In the genomic region with DNA sequence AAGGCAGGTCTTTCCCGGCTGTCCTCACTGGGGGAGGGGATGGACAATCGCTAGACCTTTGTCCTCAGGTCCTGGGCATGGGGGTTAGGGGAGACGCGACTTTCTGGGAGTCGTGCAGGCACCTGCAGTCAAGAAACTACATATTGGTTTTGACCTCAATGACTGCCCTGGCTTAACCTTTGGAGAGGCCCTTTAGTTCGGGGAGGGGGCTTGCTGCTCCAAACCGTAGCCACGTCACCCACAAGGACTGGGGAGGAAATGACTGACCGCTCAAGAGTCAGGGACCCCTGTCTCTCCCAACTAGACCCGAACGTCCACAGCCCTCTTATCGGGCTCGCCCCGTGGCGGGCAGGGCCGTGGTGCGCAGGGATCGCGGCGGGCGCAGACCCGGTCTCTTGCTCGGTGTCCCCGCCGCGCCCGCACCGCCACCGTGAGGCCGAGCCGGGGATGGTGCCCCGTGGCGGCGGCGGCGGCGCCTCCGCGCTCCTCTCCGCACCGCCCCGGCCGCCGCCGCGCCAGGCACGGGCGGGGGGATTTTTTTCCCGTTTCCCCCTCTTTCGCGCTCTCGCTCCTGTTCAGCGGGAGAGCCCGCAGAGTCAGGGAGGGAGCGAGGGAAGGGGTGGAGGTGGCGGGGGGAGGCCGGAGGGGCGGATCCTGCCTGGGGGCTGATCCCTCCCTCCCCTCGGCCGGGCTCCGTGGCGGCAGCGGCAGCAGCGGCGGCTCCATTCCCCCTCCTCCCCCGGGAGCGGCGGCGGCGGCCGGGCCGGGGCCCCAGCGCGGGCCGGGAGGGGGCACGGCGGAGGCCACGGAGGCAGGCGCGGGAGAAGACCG, we compare ENCODE assay signal across 8 cellular contexts. TPM values are rescaled to one million over a fixed set of nuclear protein-coding genes. Genes with fewer than 3 reads are reported as not detected.
A peak's percentile ranks its signal among the peaks of the same experiment; 100 is the strongest.
DNase-seq lines count a peak whose midpoint lies in the region; ATAC-seq, FAIRE-seq and TF ChIP-seq lines count a peak whose summit lies in the region.

A gene (plus strand): TSS at position 696 of the 831 bp plus-strand sequence. CDS start 3,579 bp downstream, outside the sequence.

- H3K27ac Mint-ChIP-seq in central memory CD8-positive, alpha-beta T cell (ENCODE audit: low read depth) = peak within 1 kb of the TSS; percentile 81

- no peaks in the 10 kb centered on the region for H3K9me1 ChIP-seq in keratinocyte (ENCODE audit: control insufficient read depth, extremely low read depth, insufficient read depth, low read length)

- H3K27me3 Mint-ChIP-seq in central memory CD8-positive, alpha-beta T cell = no peaks in the 10 kb centered on the region

- H4K20me1 ChIP-seq in keratinocyte (ENCODE audit: control insufficient read depth, extremely low read depth, insufficient read depth, low read length) = no peaks in the 10 kb centered on the region

- dilution Hi-C loops in keratinocyte (cut with MboI; ENCODE audit: extremely low pct_ligation_motif_present, low sequenced_read_pairs) = no loop called here

- peak in 2 of 3 experiments; percentile 55 to 78 for TF ChIP-seq CTCF in keratinocyte (optimal IDR thresholded peaks at IDR 0.05 in 1 of 3, IDR thresholded peaks at IDR 0.05 in 1 of 3, conservative IDR thresholded peaks at IDR 0.05 in 1 of 3; ENCODE audit: extremely low read depth in 1 of 3, insufficient read depth in 2 of 3, low read length in 3 of 3)

- peaks cover 0 to 3% of the 10 kb centered on the region in 2 experiments for H3K36me3 ChIP-seq in keratinocyte (ENCODE audit: control insufficient read depth in 2 of 2, extremely low read depth in 1 of 2, insufficient read depth in 2 of 2, low read length in 2 of 2)

- H3K4me3 Mint-ChIP-seq in central memory CD8-positive, alpha-beta T cell = peak within 1 kb of the TSS; percentile 85

- no peak for FAIRE-seq in keratinocyte (lab: Jason Lieb, UNC)

- H2AFZ ChIP-seq in keratinocyte (ENCODE audit: control insufficient read depth, low read length) = peak within 1 kb of the TSS; percentile 93

- H3K9me3 ChIP-seq in keratinocyte (ENCODE audit: control insufficient read depth, low read depth, low read length) = no peaks in the 10 kb centered on the region

- H3K9me3 Mint-ChIP-seq in central memory CD8-positive, alpha-beta T cell = no peaks in the 10 kb centered on the region

- H3K4me1 Mint-ChIP-seq in central memory CD8-positive, alpha-beta T cell = peaks cover 30% of the 10 kb centered on the region

- peak within 1 kb of the TSS; percentile 71 for H3K9ac ChIP-seq in keratinocyte (ENCODE audit: control insufficient read depth, extremely low read depth, insufficient read depth, low read length)

- H3K4me3 ChIP-seq in keratinocyte (ENCODE audit: control insufficient read depth in 2 of 3, extremely low read depth in 1 of 3, insufficient read depth in 2 of 3, low read depth in 1 of 3, low read length in 3 of 3) = peak within 1 kb of the TSS; percentile 72 to 88 (median 87)

- H3K27ac ChIP-seq in keratinocyte (ENCODE audit: control insufficient read depth, insufficient read depth, low read length) = peak within 1 kb of the TSS; percentile 43

- peaks cover 9% of the 10 kb centered on the region for H3K36me3 Mint-ChIP-seq in central memory CD8-positive, alpha-beta T cell (ENCODE audit: insufficient read depth)

- ATAC-seq in HG03066 (IDR thresholded peaks at IDR 0.05; ENCODE audit: low read depth, unreplicated experiment) = peak; percentile 59
- peak; percentile 66 for ATAC-seq in central memory CD8-positive, alpha-beta T cell (replicated peaks; ENCODE audit: extremely low read depth, poor library complexity, severe bottlenecking)

- peak; percentile 76 for DNase-seq in NK-92 treated with Interleukin-12 subunit alpha and Interleukin-12 subunit beta, amount 100 ng/mL, for 24 hours (lab: John Stamatoyannopoulos, UW)
- DNase-seq in NK-92 (lab: John Stamatoyannopoulos, UW; ENCODE audit: unreplicated experiment) = no peak
- peak; percentile 74 for DNase-seq in NCI-H2196 treated with DMSO at 0.1 percent for 48 hours (lab: John Stamatoyannopoulos, UW; ENCODE audit: unreplicated experiment)
- peak; percentile 52 for DNase-seq in activated CD4-positive, CD25-positive, alpha-beta regulatory T cell treated with anti-CD3 and anti-CD28 coated beads, Interleukin-2, amount 50 U/mL, for 16 hours (ENCODE audit: low read depth, low spot score)
- DNase-seq in central memory CD8-positive, alpha-beta T cell (ENCODE audit: low spot score in 2 of 2) = peak; percentile 64 to 65
- no peak for DNase-seq in keratinocyte (ENCODE audit: low read depth, low spot score)
- peak; percentile 74 for DNase-seq in stimulated activated CD4-positive, alpha-beta T cell treated with anti-CD3 and anti-CD28 coated beads, Interleukin-12 subunit alpha, Interleukin-12 subunit beta, amount 100 ng/mL, for 4 hours

- H3K27me3 ChIP-seq in keratinocyte (ENCODE audit: control insufficient read depth, extremely low read depth, insufficient read depth, low read length) = no peaks in the 10 kb centered on the region

- H3K79me2 ChIP-seq in keratinocyte (ENCODE audit: control insufficient read depth, insufficient read depth, low read length) = peaks cover 5% of the 10 kb centered on the region

- H3K4me2 ChIP-seq in keratinocyte (ENCODE audit: control insufficient read depth, extremely low read depth, insufficient read depth, low read depth, low read length) = peak within 1 kb of the TSS; percentile 93

- H3K4me1 ChIP-seq in keratinocyte (ENCODE audit: control insufficient read depth, extremely low read depth, insufficient read depth, low read length) = peaks cover 8% of the 10 kb centered on the region

RNA-seq across cellular contexts. Expression of the gene that starts here (rescaled TPM):
- 3.5 to 6.0 TPM (median 4.8 TPM) in 3 replicates for polyA plus RNA-seq in keratinocyte
- 4.3 TPM for polyA plus RNA-seq in keratinocyte (2011; ENCODE audit: low read depth)
- 5.1 and 5.7 TPM in 2 replicates for polyA plus RNA-seq in keratinocyte (2011; cell fraction: cytosol; rRNA removed)
- 10.7 and 11.3 TPM in 2 replicates for polyA plus RNA-seq in keratinocyte (2011; cell fraction: nucleus; rRNA removed)
- polyA plus RNA-seq in keratinocyte (2012; ENCODE audit: low replicate concordance) = 6.0 and 6.3 TPM in 2 replicates
- polyA minus RNA-seq in keratinocyte = 5.3 to 17.4 TPM (median 9.7 TPM) in 3 replicates
- polyA minus RNA-seq in keratinocyte (2011; cell fraction: cytosol; rRNA and poly(A)+ RNA removed) = 3.1 TPM
- 4.2 and 5.8 TPM in 2 replicates for polyA minus RNA-seq in keratinocyte (2011; cell fraction: nucleus; rRNA and poly(A)+ RNA removed)

Comparison
In these comparisons a context has a peak if more than half of its experiments do, and no peak if none do; other contexts are left out.
1. DNase-seq: peak in NK-92 treated with Interleukin-12 subunit alpha and Interleukin-12 subunit beta, amount 100 ng/mL, for 24 hours (single experiment), NCI-H2196 treated with DMSO at 0.1 percent for 48 hours (single experiment), activated CD4-positive, CD25-positive, alpha-beta regulatory T cell treated with anti-CD3 and anti-CD28 coated beads, Interleukin-2, amount 50 U/mL, for 16 hours (single experiment), central memory CD8-positive, alpha-beta T cell (2 of 2) and stimulated activated CD4-positive, alpha-beta T cell treated with anti-CD3 and anti-CD28 coated beads, Interleukin-12 subunit alpha, Interleukin-12 subunit beta, amount 100 ng/mL, for 4 hours (single experiment); none in NK-92 (single experiment) and keratinocyte (single experiment).